8 cellular contexts compared by ENCODE assay signal in the genomic region with DNA sequence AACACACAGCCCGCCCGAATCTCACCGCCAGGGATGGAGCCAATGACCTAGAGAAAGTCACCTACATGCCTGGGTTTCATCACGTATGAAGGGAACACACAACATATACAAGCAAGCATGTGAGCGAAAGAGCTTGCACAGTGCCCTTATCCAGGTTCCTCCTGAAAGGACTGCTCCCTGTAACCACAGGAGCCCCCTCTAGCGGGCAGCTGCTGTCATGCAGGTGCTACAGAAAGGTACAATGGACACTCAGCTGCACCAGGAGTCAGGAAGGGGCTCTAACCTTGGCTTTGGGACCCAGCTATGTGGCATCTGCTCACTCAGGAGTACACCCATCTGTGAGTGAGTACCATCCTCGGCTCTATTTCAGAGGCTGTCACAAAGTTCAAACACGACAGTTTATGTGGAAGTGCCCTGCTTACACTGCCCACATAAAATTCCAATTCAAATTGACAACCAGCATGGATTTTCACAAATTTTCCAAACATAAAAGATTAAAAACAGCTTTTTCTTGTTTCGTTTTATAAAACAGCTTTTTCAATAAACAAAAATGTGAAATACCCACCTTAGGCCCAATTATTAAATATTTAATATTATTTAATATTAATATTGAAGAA. TPM values are rescaled to one million over a fixed set of nuclear protein-coding genes. Genes with fewer than 3 reads are reported as not detected.
DNase-seq lines count a peak whose midpoint lies in the region; ATAC-seq, FAIRE-seq and TF ChIP-seq lines count a peak whose summit lies in the region.
"Had no signal": no experiment of that assay in that cellular context is flagged by ENCODE, and none has a peak within 500 bp of the region (broad histone marks: within the 10 kb centered on the region; RNA-seq: fewer than 3 reads in every experiment).

No MANE protein-coding gene starts in this region.

- H3K4me1 ChIP-seq in kidney (ENCODE audit: control insufficient read depth in 1 of 2, insufficient read depth in 1 of 2, low read depth in 1 of 2, low read length in 2 of 2): peaks cover 8 to 9% of the 10 kb centered on the region in 2 donors

- peak; percentile 81 for DNase-seq in GM10266 (ENCODE audit: extremely low spot score)
- DNase-seq in MV-4-11 (lab: John Stamatoyannopoulos, UW): peak; percentile 61
- peak; percentile 6 for DNase-seq in T1000 (lab: John Stamatoyannopoulos, UW)
- peak; percentile 80 for DNase-seq in kidney
- DNase-seq in stimulated activated CD4-positive, alpha-beta T cell treated with anti-CD3 and anti-CD28 coated beads, Interleukin-4, amount 100 ng/mL, for 1 hour: peak; percentile 72

- no peaks in the 10 kb centered on the region for H3K27me3 Mint-ChIP-seq in brain

- peaks cover 42% of the 10 kb centered on the region for H3K36me3 Mint-ChIP-seq in brain

- no peak for ATAC-seq in HG03025 (IDR thresholded peaks at IDR 0.05; ENCODE audit: low FRiP score, unreplicated experiment)

- H3K9me3 Mint-ChIP-seq in brain: peaks cover 0 to 7% (median 0%) of the 10 kb centered on the region in 5 experiments

- no peaks in the 10 kb centered on the region for H3K9me3 ChIP-seq in kidney (ENCODE audit: control insufficient read depth in 1 of 2, low read length in 2 of 2)

- peaks cover 31% of the 10 kb centered on the region for H3K4me1 Mint-ChIP-seq in brain

- FAIRE-seq in kidney (lab: Jason Lieb, UNC): no peak
- FAIRE-seq: colon had no signal

- H3K4me3 Mint-ChIP-seq in brain: peak overlapping the region in 1 of 5 experiments; percentile 35

- H3K9ac ChIP-seq in kidney (ENCODE audit: low read length in 2 of 2): no peak overlapping the region

- peaks cover 29 to 36% of the 10 kb centered on the region in 2 donors for H3K36me3 ChIP-seq in kidney (ENCODE audit: control insufficient read depth in 1 of 2, insufficient read depth in 2 of 2, low read length in 2 of 2)

- TF ChIP-seq CTCF in GM10266 (IDR thresholded peaks at IDR 0.05; ENCODE audit: control insufficient read depth, insufficient read depth, low read depth, missing control alignments): peak; percentile 80
- TF ChIP-seq CTCF in brain (conservative IDR thresholded peaks at IDR 0.05): peak; percentile 53 to 81
- peak; percentile 44 for TF ChIP-seq CTCF in kidney (IDR thresholded peaks at IDR 0.05; ENCODE audit: borderline replicate concordance, extremely low read depth, insufficient read depth)

- peak overlapping the region in 1 of 5 experiments; percentile 19 for H3K27ac Mint-ChIP-seq in brain

- H3K4me3 ChIP-seq in kidney (ENCODE audit: low read length in 2 of 2): no peak overlapping the region

- H3K27ac ChIP-seq in kidney (ENCODE audit: low read depth in 2 of 2, low read length in 2 of 2): no peak overlapping the region

- intact Hi-C loops in kidney (cut with DNase I): no loop called here

RNA-seq across cellular contexts. Expression of gene NDUFA10, which starts 3.5 kb away (rescaled TPM):
- polyA plus RNA-seq in brain (ENCODE audit: insufficient read depth, low read depth, low replicate concordance) (84.3 TPM), kidney (ENCODE audit: insufficient read depth, low read depth, low replicate concordance) (270 TPM)
- total RNA-seq in kidney: 121 TPM

RNA-seq across cellular contexts. Expression of gene OR6B2, which starts 8.6 kb away (rescaled TPM):
- polyA plus RNA-seq in brain (ENCODE audit: insufficient read depth, low read depth, low replicate concordance) (not detected), kidney (ENCODE audit: insufficient read depth, low read depth, low replicate concordance) (not detected)
- not detected for total RNA-seq in kidney

RNA-seq across cellular contexts. Expression of gene OR6B3, which starts 31.7 kb away (rescaled TPM):
- not detected for polyA plus RNA-seq in brain (ENCODE audit: insufficient read depth, low read depth, low replicate concordance)
- total RNA-seq in kidney: not detected
- polyA plus RNA-seq in kidney (ENCODE audit: insufficient read depth, low read depth, low replicate concordance): not detected

Comparison
In these comparisons a context has a peak if more than half of its experiments do, and no peak if none do; other contexts are left out.
1. DNase-seq: peak in every context shown above with its lines; median percentile 81 in GM10266; 80 in kidney; 72 in stimulated activated CD4-positive, alpha-beta T cell treated with anti-CD3 and anti-CD28 coated beads, Interleukin-4, amount 100 ng/mL, for 1 hour; 61 in MV-4-11; 6 in T1000.